2 cellular contexts compared by ENCODE assay signal in genomic region chr17:74763565-74764387, GRCh38.
TF ChIP-seq lines count a peak whose summit lies in the region.

No MANE protein-coding gene starts in this region.

TF ChIP-seq in SK-N-SH, 30 proteins besides CTCF, POLR2A, EP300 and RAD21 (continued from another document):
- TF ChIP-seq, protein P1, sequence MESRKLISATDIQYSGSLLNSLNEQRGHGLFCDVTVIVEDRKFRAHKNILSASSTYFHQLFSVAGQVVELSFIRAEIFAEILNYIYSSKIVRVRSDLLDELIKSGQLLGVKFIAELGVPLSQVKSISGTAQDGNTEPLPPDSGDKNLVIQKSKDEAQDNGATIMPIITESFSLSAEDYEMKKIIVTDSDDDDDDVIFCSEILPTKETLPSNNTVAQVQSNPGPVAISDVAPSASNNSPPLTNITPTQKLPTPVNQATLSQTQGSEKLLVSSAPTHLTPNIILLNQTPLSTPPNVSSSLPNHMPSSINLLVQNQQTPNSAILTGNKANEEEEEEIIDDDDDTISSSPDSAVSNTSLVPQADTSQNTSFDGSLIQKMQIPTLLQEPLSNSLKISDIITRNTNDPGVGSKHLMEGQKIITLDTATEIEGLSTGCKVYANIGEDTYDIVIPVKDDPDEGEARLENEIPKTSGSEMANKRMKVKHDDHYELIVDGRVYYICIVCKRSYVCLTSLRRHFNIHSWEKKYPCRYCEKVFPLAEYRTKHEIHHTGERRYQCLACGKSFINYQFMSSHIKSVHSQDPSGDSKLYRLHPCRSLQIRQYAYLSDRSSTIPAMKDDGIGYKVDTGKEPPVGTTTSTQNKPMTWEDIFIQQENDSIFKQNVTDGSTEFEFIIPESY (IDR thresholded peaks at IDR 0.05; ENCODE audit: borderline replicate concordance, low read depth) = no peak
- TF ChIP-seq RXRA (IDR thresholded peaks at IDR 0.05; ENCODE audit: borderline replicate concordance, low read depth) = no peak
- TF ChIP-seq YY1 (IDR thresholded peaks at IDR 0.05; ENCODE audit: low read depth) = no peak
- TF ChIP-seq POLR2AphosphoS5 (IDR thresholded peaks at IDR 0.05; ENCODE audit: low read depth, low read length) = no peak
- TF ChIP-seq SMC3 (IDR thresholded peaks at IDR 0.05; ENCODE audit: low read depth, low read length) = no peak
- TF ChIP-seq, protein P2, sequence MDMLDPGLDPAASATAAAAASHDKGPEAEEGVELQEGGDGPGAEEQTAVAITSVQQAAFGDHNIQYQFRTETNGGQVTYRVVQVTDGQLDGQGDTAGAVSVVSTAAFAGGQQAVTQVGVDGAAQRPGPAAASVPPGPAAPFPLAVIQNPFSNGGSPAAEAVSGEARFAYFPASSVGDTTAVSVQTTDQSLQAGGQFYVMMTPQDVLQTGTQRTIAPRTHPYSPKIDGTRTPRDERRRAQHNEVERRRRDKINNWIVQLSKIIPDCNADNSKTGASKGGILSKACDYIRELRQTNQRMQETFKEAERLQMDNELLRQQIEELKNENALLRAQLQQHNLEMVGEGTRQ (IDR thresholded peaks at IDR 0.05; ENCODE audit: borderline replicate concordance, low read depth, low read length) = no peak
- TF ChIP-seq TCF12 (IDR thresholded peaks at IDR 0.05) = no peak
- TF ChIP-seq FOXM1 (IDR thresholded peaks at IDR 0.05; ENCODE audit: low read depth) = no peak
- TF ChIP-seq NFIC (IDR thresholded peaks at IDR 0.05; ENCODE audit: borderline replicate concordance) = no peak
- no peak for TF ChIP-seq GABPA (IDR thresholded peaks at IDR 0.05; ENCODE audit: low read depth)

TF ChIP-seq in SK-N-SH treated with all-trans-retinoic acid at 6 μM for 48 hours, 23 proteins besides CTCF, POLR2A, EP300 and RAD21 (continued from another document):
- TF ChIP-seq, protein P3, sequence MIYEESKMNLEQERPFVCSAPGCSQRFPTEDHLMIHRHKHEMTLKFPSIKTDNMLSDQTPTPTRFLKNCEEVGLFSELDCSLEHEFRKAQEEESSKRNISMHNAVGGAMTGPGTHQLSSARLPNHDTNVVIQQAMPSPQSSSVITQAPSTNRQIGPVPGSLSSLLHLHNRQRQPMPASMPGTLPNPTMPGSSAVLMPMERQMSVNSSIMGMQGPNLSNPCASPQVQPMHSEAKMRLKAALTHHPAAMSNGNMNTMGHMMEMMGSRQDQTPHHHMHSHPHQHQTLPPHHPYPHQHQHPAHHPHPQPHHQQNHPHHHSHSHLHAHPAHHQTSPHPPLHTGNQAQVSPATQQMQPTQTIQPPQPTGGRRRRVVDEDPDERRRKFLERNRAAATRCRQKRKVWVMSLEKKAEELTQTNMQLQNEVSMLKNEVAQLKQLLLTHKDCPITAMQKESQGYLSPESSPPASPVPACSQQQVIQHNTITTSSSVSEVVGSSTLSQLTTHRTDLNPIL (CRISPR knock-in tag; IDR thresholded peaks at IDR 0.05; ENCODE audit: low read depth) = no peak
- TF ChIP-seq ZNF565 (CRISPR knock-in tag; conservative IDR thresholded peaks at IDR 0.05; ENCODE audit: low read depth) = no peak
- no peak for TF ChIP-seq SNAI2 (CRISPR knock-in tag; IDR thresholded peaks at IDR 0.05)
- TF ChIP-seq ZNF70 (CRISPR knock-in tag; IDR thresholded peaks at IDR 0.05) = no peak
- TF ChIP-seq CSRNP3 (CRISPR knock-in tag; IDR thresholded peaks at IDR 0.05) = no peak
- TF ChIP-seq TOX (CRISPR knock-in tag; IDR thresholded peaks at IDR 0.05; ENCODE audit: borderline replicate concordance) = no peak
- TF ChIP-seq ESRRG (CRISPR knock-in tag; IDR thresholded peaks at IDR 0.05) = no peak
- no peak for TF ChIP-seq ARNTL (CRISPR knock-in tag; IDR thresholded peaks at IDR 0.05; ENCODE audit: borderline replicate concordance, low read depth)
- TF ChIP-seq TCF4 (CRISPR knock-in tag; IDR thresholded peaks at IDR 0.05; ENCODE audit: borderline replicate concordance) = no peak
- TF ChIP-seq GLIS3 (CRISPR knock-in tag; IDR thresholded peaks at IDR 0.05) = no peak
- TF ChIP-seq RARB (CRISPR knock-in tag; IDR thresholded peaks at IDR 0.05) = no peak
- no peak for TF ChIP-seq PPARA (CRISPR knock-in tag; IDR thresholded peaks at IDR 0.05; ENCODE audit: borderline replicate concordance)
- TF ChIP-seq, protein P4, sequence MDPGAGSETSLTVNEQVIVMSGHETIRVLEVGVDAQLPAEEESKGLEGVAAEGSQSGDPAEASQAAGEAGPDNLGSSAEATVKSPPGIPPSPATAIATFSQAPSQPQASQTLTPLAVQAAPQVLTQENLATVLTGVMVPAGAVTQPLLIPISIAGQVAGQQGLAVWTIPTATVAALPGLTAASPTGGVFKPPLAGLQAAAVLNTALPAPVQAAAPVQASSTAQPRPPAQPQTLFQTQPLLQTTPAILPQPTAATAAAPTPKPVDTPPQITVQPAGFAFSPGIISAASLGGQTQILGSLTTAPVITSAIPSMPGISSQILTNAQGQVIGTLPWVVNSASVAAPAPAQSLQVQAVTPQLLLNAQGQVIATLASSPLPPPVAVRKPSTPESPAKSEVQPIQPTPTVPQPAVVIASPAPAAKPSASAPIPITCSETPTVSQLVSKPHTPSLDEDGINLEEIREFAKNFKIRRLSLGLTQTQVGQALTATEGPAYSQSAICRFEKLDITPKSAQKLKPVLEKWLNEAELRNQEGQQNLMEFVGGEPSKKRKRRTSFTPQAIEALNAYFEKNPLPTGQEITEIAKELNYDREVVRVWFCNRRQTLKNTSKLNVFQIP (CRISPR knock-in tag; IDR thresholded peaks at IDR 0.05; ENCODE audit: borderline replicate concordance, low read depth) = no peak
- TF ChIP-seq ISL1 (CRISPR knock-in tag; IDR thresholded peaks at IDR 0.05) = no peak
- no peak for TF ChIP-seq BACH2 (CRISPR knock-in tag; IDR thresholded peaks at IDR 0.05; ENCODE audit: borderline replicate concordance)
- TF ChIP-seq ZFP3 (CRISPR knock-in tag; IDR thresholded peaks at IDR 0.05) = no peak
- no peak for TF ChIP-seq CSDC2 (CRISPR knock-in tag; IDR thresholded peaks at IDR 0.05)
TF ChIP-seq in SK-N-SH treated with all-trans-retinoic acid at 6 μM for 48 hours: peak in this region for 0.
